8 cellular contexts compared by ENCODE assay signal in the genomic region with DNA sequence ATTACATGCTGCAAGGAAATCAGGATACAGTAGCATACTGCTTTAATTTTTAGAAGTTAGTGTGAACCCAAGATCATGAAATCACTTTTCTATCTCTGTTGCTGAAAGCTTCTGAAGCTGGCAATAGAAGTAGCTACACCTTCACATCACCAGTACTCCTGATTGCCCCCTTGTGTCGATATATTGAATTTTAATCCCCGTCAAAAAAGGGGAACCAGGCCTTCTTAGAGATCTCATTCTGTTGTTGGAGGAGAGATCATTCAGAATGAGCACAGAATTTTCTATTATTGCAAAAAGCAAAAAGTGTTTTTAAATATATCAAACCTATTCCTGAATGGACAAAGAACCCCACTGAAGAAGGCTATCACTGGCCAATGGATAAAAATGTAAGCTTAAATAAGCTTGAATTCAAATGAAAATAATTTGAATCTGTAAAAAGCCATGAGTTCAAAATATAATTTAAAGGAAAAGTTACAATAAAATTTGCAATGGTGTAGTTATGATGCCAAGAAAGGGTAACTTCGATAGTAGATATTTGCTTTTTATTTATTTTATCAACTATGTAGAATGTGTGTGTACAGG. TPM values are rescaled to one million over a fixed set of nuclear protein-coding genes. Genes with fewer than 3 reads are reported as not detected.
DNase-seq lines count a peak whose midpoint lies in the region; ATAC-seq and TF ChIP-seq lines count a peak whose summit lies in the region.

No MANE protein-coding gene starts in this region.

- TF ChIP-seq CTCF in GM06990 (IDR thresholded peaks at IDR 0.05; ENCODE audit: insufficient read depth, low read length, poor library complexity, severe bottlenecking) (peak; percentile 49), hepatocyte (IDR thresholded peaks at IDR 0.05; ENCODE audit: poor library complexity) (peak; percentile 52), tibial artery (IDR thresholded peaks at IDR 0.05) (no peak)

- H3K4me3 ChIP-seq in GM06990 (replicated peaks; ENCODE audit: low read depth, low read length) (no peak overlapping the region), hepatocyte (no peak overlapping the region), tibial artery (no peak overlapping the region)

- H3K9me3 ChIP-seq in hepatocyte (ENCODE audit: low read depth), result no peaks in the 10 kb centered on the region
- no peaks in the 10 kb centered on the region for H3K9me3 ChIP-seq in tibial artery

- no peaks in the 10 kb centered on the region for H3K27me3 ChIP-seq in GM06990 (replicated peaks; ENCODE audit: control insufficient read depth, insufficient read depth, low read length)
- H3K27me3 ChIP-seq in hepatocyte, result no peaks in the 10 kb centered on the region
- no peaks in the 10 kb centered on the region for H3K27me3 ChIP-seq in tibial artery

- no peaks in the 10 kb centered on the region for H3K27me3 Mint-ChIP-seq in activated naive CD8-positive, alpha-beta T cell treated with anti-CD3 and anti-CD28 coated beads, Interleukin-2, amount 50 U/mL, for 24 hours

- no peak overlapping the region for H3K27ac Mint-ChIP-seq in activated naive CD8-positive, alpha-beta T cell treated with anti-CD3 and anti-CD28 coated beads, Interleukin-2, amount 50 U/mL, for 24 hours

- no peaks in the 10 kb centered on the region for H3K9me3 Mint-ChIP-seq in activated naive CD8-positive, alpha-beta T cell treated with anti-CD3 and anti-CD28 coated beads, Interleukin-2, amount 50 U/mL, for 24 hours

- H3K4me2 ChIP-seq in hepatocyte, result no peak overlapping the region

- H4K20me1 ChIP-seq in hepatocyte (ENCODE audit: insufficient read depth, poor library complexity, severe bottlenecking), result no peaks in the 10 kb centered on the region

- H3K4me1 Mint-ChIP-seq in activated naive CD8-positive, alpha-beta T cell treated with anti-CD3 and anti-CD28 coated beads, Interleukin-2, amount 50 U/mL, for 24 hours, result no peaks in the 10 kb centered on the region

- 19% methylated on average over 3 of the region's 3 CpGs for WGBS in hepatocyte (ENCODE audit: low lambda C conversion rate, missing lambda C conversion rate)

- no peak overlapping the region for H3K4me3 Mint-ChIP-seq in activated naive CD8-positive, alpha-beta T cell treated with anti-CD3 and anti-CD28 coated beads, Interleukin-2, amount 50 U/mL, for 24 hours

- H3K79me2 ChIP-seq in hepatocyte, result no peaks in the 10 kb centered on the region

- no peaks in the 10 kb centered on the region for H3K9me2 ChIP-seq in hepatocyte (replicated peaks; ENCODE audit: insufficient read depth)

- DNase-seq in GM06990 (ENCODE audit: extremely low read depth, insufficient read length), result peak; percentile 8
- peak; percentile 0 for DNase-seq in HS-5 (ENCODE audit: low read depth)
- peak; percentile 59 for DNase-seq in RPMI8226
- peak; percentile 54 for DNase-seq in hepatocyte (ENCODE audit: low spot score)
- no peak for DNase-seq in activated naive CD8-positive, alpha-beta T cell treated with anti-CD3 and anti-CD28 coated beads, Interleukin-2, amount 50 U/mL, for 24 hours
- no peak for DNase-seq in tibial artery
- no peak for DNase-seq in HuH-7.5 (ENCODE audit: low spot score)

- H3K36me3 Mint-ChIP-seq in activated naive CD8-positive, alpha-beta T cell treated with anti-CD3 and anti-CD28 coated beads, Interleukin-2, amount 50 U/mL, for 24 hours (ENCODE audit: low read depth), result no peaks in the 10 kb centered on the region

- H3K36me3 ChIP-seq in GM06990 (ENCODE audit: control insufficient read depth, insufficient read depth, low read length) (no peaks in the 10 kb centered on the region), hepatocyte (replicated peaks; ENCODE audit: insufficient read depth, low read depth) (no peaks in the 10 kb centered on the region), tibial artery (no peaks in the 10 kb centered on the region)

- H3K4me1 ChIP-seq in hepatocyte (ENCODE audit: insufficient read depth) (no peaks in the 10 kb centered on the region), tibial artery (no peaks in the 10 kb centered on the region)

- no peak overlapping the region for H2AFZ ChIP-seq in hepatocyte

- H3K27ac ChIP-seq in hepatocyte (no peak overlapping the region), tibial artery (no peak overlapping the region)

- peak; percentile 89 for ATAC-seq in GM21423 (IDR thresholded peaks at IDR 0.05; ENCODE audit: unreplicated experiment)
- no peak for ATAC-seq in activated naive CD8-positive, alpha-beta T cell treated with anti-CD3 and anti-CD28 coated beads, Interleukin-2, amount 50 U/mL, for 24 hours

- intact Hi-C loops in tibial artery (cut with DNase I; ENCODE audit: low total_unique reads), result no loop called here

RNA-seq across cellular contexts. Expression of a gene that starts 39.7 kb away (rescaled TPM):
- not detected in 2 replicates for total RNA-seq in hepatocyte
- polyA plus RNA-seq in hepatocyte, result not detected in 2 replicates

Comparison
In these comparisons a context has a peak if more than half of its experiments do, and no peak if none do; other contexts are left out.
1. DNase-seq: peak in GM06990 (single experiment), HS-5 (single experiment), RPMI8226 (single experiment) and hepatocyte (single experiment); none in activated naive CD8-positive, alpha-beta T cell treated with anti-CD3 and anti-CD28 coated beads, Interleukin-2, amount 50 U/mL, for 24 hours (single experiment), tibial artery (0 of 2) and HuH-7.5 (single experiment).
2. CTCF ChIP-seq: peak in GM06990 (single experiment) and hepatocyte (single experiment); none in tibial artery (0 of 2).